16 cellular contexts compared by ENCODE assay signal in genomic region chr9:14403112-14403511, GRCh38.
DNase-seq lines count a peak whose midpoint lies in the region; ATAC-seq, FAIRE-seq and TF ChIP-seq lines count a peak whose summit lies in the region.
"Had no signal": no experiment of that assay in that cellular context is flagged by ENCODE, and none has a peak within 500 bp of the region (broad histone marks: within the 10 kb centered on the region; RNA-seq: fewer than 3 reads in every experiment).

No MANE protein-coding gene starts in this region.

- TF ChIP-seq CTCF in H1 (IDR thresholded peaks at IDR 0.05; ENCODE audit: control extremely low read depth in 1 of 3, insufficient read depth in 1 of 3, low read depth in 1 of 3, low read length in 3 of 3) = no peak

- peak; percentile 61 for DNase-seq in DMS 273 (lab: John Stamatoyannopoulos, UW; ENCODE audit: unreplicated experiment)
- no peak for DNase-seq in DMS 273 treated with DMSO at 0.1 percent for 48 hours (lab: John Stamatoyannopoulos, UW)
- peak; percentile 53 for DNase-seq in D341Med (ENCODE audit: low spot score)
- DNase-seq in NCI-H345 treated with DMSO at 0.1 percent for 48 hours (lab: John Stamatoyannopoulos, UW; ENCODE audit: unreplicated experiment) = peak; percentile 9
- DNase-seq in H1 (ENCODE audit: low read depth in 1 of 2, low spot score in 2 of 2) = no peak
- DNase-seq in activated gamma-delta T cell treated with Interleukin-2 at 50 U/mL for 16 hours = no peak
- DNase-seq: CD8-positive, alpha-beta memory T cell; DMS53; H9; SW 1271 had no signal

- H3K9me3 ChIP-seq in H1 (ENCODE audit: insufficient read depth in 2 of 2, low read depth in 1 of 2, low read length in 1 of 2) = no peaks in the 10 kb centered on the region
- H3K9me3 ChIP-seq: BLaER1, SJSA1 had no signal

- CTCF ChIA-PET in H1 (lab: Charles Lee; ENCODE audit: partially characterized antibody) = interaction anchor here (1.3 kb wide), 1 partner anchor 12 kb away, joined by 3 read pairs; no protein-coding TSS in a partner anchor

- FAIRE-seq in H1 (lab: Jason Lieb, UNC) = no peak

- no peak overlapping the region for H3K56ac ChIP-seq in H1 (replicated peaks; ENCODE audit: insufficient read length, low read depth, low read length)

- no peak overlapping the region for H3K18ac ChIP-seq in H1 (ENCODE audit: extremely low read depth, low read length)

- TF ChIP-seq RAD21 in H1 (IDR thresholded peaks at IDR 0.05 in 1 of 2, conservative IDR thresholded peaks at IDR 0.05 in 1 of 2; ENCODE audit: low read depth in 2 of 2, low read length in 2 of 2) = no peak

- H3K4me2 ChIP-seq in H1 (ENCODE audit: insufficient read depth in 1 of 2, low read depth in 2 of 2, low read length in 2 of 2) = no peak overlapping the region
- H3K4me2 ChIP-seq: BLaER1 had no signal

- no peak overlapping the region for H2BK5ac ChIP-seq in H1 (ENCODE audit: low read depth, low read length)

- ATAC-seq in HG03520 (IDR thresholded peaks at IDR 0.05; ENCODE audit: unreplicated experiment) = no peak
- no peak for ATAC-seq in HG03342 (IDR thresholded peaks at IDR 0.05; ENCODE audit: unreplicated experiment)

- no peak overlapping the region for H3K9ac ChIP-seq in H1 (replicated peaks in 1 of 4; ENCODE audit: extremely low read depth in 1 of 4, low read depth in 3 of 4, low read length in 3 of 4)
- H3K9ac ChIP-seq: BLaER1 had no signal

- no peaks in the 10 kb centered on the region for H3K79me2 ChIP-seq in H1 (ENCODE audit: control insufficient read depth in 1 of 2, insufficient read depth in 2 of 2, low read length in 2 of 2)

- no peak overlapping the region for H2BK12ac ChIP-seq in H1 (ENCODE audit: low read depth, low read length)

- no peak overlapping the region for H3K4ac ChIP-seq in H1 (replicated peaks; ENCODE audit: insufficient read length, low read depth, low read length)

- POLR2A ChIA-PET in H1 (lab: Charles Lee; ENCODE audit: partially characterized antibody) = no interaction called here

- peak overlapping the region; percentile 74 for H2AFZ ChIP-seq in H1 (ENCODE audit: low read length)

- H4K91ac ChIP-seq in H1 (replicated peaks; ENCODE audit: insufficient read length, low read length) = no peak overlapping the region

- TF ChIP-seq EP300 in H1 (IDR thresholded peaks at IDR 0.05; ENCODE audit: borderline replicate concordance in 1 of 2, low read depth in 2 of 2, low read length in 2 of 2) = no peak

- H3K23me2 ChIP-seq in H1 (ENCODE audit: low read depth, low read length) = no peaks in the 10 kb centered on the region

- no peak overlapping the region for H3K4me3 ChIP-seq in H1 (ENCODE audit: extremely low read depth in 1 of 4, insufficient read depth in 2 of 4, low read depth in 3 of 4, low read length in 4 of 4)
- H3K4me3 ChIP-seq: BLaER1, SJSA1 had no signal

- H4K5ac ChIP-seq in H1 (ENCODE audit: insufficient read length, low read depth, low read length) = no peak overlapping the region

- H4K8ac ChIP-seq in H1 (ENCODE audit: extremely low read depth, insufficient read depth, low read length) = no peak overlapping the region

- no peak overlapping the region for H2AK5ac ChIP-seq in H1 (ENCODE audit: low read depth, low read length)

- no peaks in the 10 kb centered on the region for H3K36me3 ChIP-seq in H1 (ENCODE audit: control insufficient read depth in 2 of 4, insufficient read depth in 4 of 4, low read length in 3 of 4)
- H3K36me3 ChIP-seq: BLaER1, SJSA1 had no signal

- H2BK15ac ChIP-seq in H1 (ENCODE audit: low read length) = no peak overlapping the region

- no peak overlapping the region for H2BK20ac ChIP-seq in H1 (ENCODE audit: low read length)

- H3K79me1 ChIP-seq in H1 (ENCODE audit: low read depth, low read length) = no peaks in the 10 kb centered on the region

- H3K27ac ChIP-seq in H1 (ENCODE audit: low read depth, low read length) = no peak overlapping the region
- H3K27ac ChIP-seq: 22Rv1, BLaER1, RWPE1, SJSA1 had no signal

- no peak overlapping the region for H3K14ac ChIP-seq in H1 (ENCODE audit: insufficient read length)

- H2BK120ac ChIP-seq in H1 (replicated peaks; ENCODE audit: low read depth, low read length) = no peak overlapping the region

- H4K20me1 ChIP-seq in H1 (replicated peaks in 1 of 2; ENCODE audit: control insufficient read depth in 1 of 2, insufficient read depth in 2 of 2, low read length in 2 of 2) = no peaks in the 10 kb centered on the region
- H4K20me1 ChIP-seq: BLaER1 had no signal

- WGBS in H1 (ENCODE audit: extremely low coverage in 1 of 2, insufficient coverage in 1 of 2, insufficient read length in 1 of 2, insufficient replicate concordance in 2 of 2, low coverage in 1 of 2, low lambda C conversion rate in 2 of 2, missing lambda C conversion rate in 1 of 2), 2 experiments = 69% methylated on average over 4 of the region's 4 CpGs; no CpG with 5 or more reads in 1 of the 2 experiments

- TF ChIP-seq POLR2A in H1 (IDR thresholded peaks at IDR 0.05; ENCODE audit: control extremely low read depth in 1 of 2, low read depth in 2 of 2, low read length in 2 of 2) = no peak

- no peak overlapping the region for H3K23ac ChIP-seq in H1 (ENCODE audit: insufficient read length)

- peaks cover 0 to 7% (median 2%) of the 10 kb centered on the region in 4 experiments; a peak in 2 of 7 replicates for H3K4me1 ChIP-seq in H1 (replicated peaks in 1 of 4; ENCODE audit: control insufficient read depth in 3 of 4, insufficient read depth in 4 of 4, low read length in 3 of 4)

- H3K27me3 ChIP-seq in H1 (replicated peaks in 1 of 4; ENCODE audit: control insufficient read depth in 3 of 4, extremely low read depth in 1 of 4, insufficient read depth in 3 of 4, low read length in 3 of 4) = no peaks in the 10 kb centered on the region
- H3K27me3 ChIP-seq: BLaER1, SJSA1 had no signal

TF ChIP-seq in H1, 55 proteins besides CTCF, POLR2A, EP300 and RAD21:
- TF ChIP-seq BACH1 (IDR thresholded peaks at IDR 0.05; ENCODE audit: low read length) (no peak), BRCA1 (IDR thresholded peaks at IDR 0.05; ENCODE audit: low read depth, low read length) (no peak), ASH2L (IDR thresholded peaks at IDR 0.05; ENCODE audit: low read length) (no peak), SP2 (IDR thresholded peaks at IDR 0.05; ENCODE audit: low read length) (no peak), RBBP5 (IDR thresholded peaks at IDR 0.05; ENCODE audit: borderline replicate concordance, low read depth, low read length) (no peak), FOSL1 (IDR thresholded peaks at IDR 0.05; ENCODE audit: insufficient read depth, low read depth, low read length) (no peak), CREB1 (IDR thresholded peaks at IDR 0.05) (no peak), JUN (IDR thresholded peaks at IDR 0.05; ENCODE audit: low read depth, low read length) (no peak), TAF1 (IDR thresholded peaks at IDR 0.05; ENCODE audit: low read depth, low read length) (no peak)
- TF ChIP-seq, protein P1, sequence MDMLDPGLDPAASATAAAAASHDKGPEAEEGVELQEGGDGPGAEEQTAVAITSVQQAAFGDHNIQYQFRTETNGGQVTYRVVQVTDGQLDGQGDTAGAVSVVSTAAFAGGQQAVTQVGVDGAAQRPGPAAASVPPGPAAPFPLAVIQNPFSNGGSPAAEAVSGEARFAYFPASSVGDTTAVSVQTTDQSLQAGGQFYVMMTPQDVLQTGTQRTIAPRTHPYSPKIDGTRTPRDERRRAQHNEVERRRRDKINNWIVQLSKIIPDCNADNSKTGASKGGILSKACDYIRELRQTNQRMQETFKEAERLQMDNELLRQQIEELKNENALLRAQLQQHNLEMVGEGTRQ (IDR thresholded peaks at IDR 0.05; ENCODE audit: low read length) = no peak

Comparison
In these comparisons a context has a peak if more than half of its experiments do, and no peak if none do; other contexts are left out.
1. DNase-seq: peak in DMS 273 (single experiment), D341Med (single experiment) and NCI-H345 treated with DMSO at 0.1 percent for 48 hours (single experiment); none in DMS 273 treated with DMSO at 0.1 percent for 48 hours (single experiment), H1 (0 of 2) and activated gamma-delta T cell treated with Interleukin-2 at 50 U/mL for 16 hours (single experiment).